27 cellular contexts compared by ENCODE assay signal in genomic region chr12:48132826-48133225, GRCh38. TPM values are rescaled to one million over a fixed set of nuclear protein-coding genes. Genes with fewer than 3 reads are reported as not detected.
"Had no signal": no experiment of that assay in that cellular context is flagged by ENCODE, and none has a peak within 500 bp of the region (broad histone marks: within the 10 kb centered on the region; RNA-seq: fewer than 3 reads in every experiment).

No MANE protein-coding gene starts in this region.

- H3K4me1 ChIP-seq: adrenal gland, body of pancreas, esophagus squamous epithelium had no signal

- H3K27me3 ChIP-seq: adrenal gland, body of pancreas, esophagus squamous epithelium, heart left ventricle had no signal

- DNase-seq: activated B cell treated with CpG ODN at 0.5 μM for 24 hours; activated CD4-positive, alpha-beta T cell treated with anti-CD3 and anti-CD28 coated beads for 48 hours; activated CD4-positive, alpha-beta T cell treated with anti-CD3 and anti-CD28 coated beads, Interleukin-2, amount 50 U/mL, for 1 hour; activated CD4-positive, alpha-beta T cell treated with anti-CD3 and anti-CD28 coated beads, Interleukin-2, amount 50 U/mL, for 48 hours; activated CD8-positive, alpha-beta memory T cell treated with anti-CD3 and anti-CD28 coated beads for 24 hours; activated CD8-positive, alpha-beta T cell treated with anti-CD3 and anti-CD28 coated beads for 36 hours; activated effector memory CD4-positive, alpha-beta T cell treated with anti-CD3 and anti-CD28 coated beads, Interleukin-2, amount 50 U/mL, for 16 hours; activated naive CD4-positive, alpha-beta T cell treated with anti-CD3 and anti-CD28 coated beads for 36 hours; activated naive CD8-positive, alpha-beta T cell treated with anti-CD3 and anti-CD28 coated beads for 36 hours; activated naive CD8-positive, alpha-beta T cell treated with anti-CD3 and anti-CD28 coated beads, Interleukin-2, amount 50 U/mL, for 24 hours; activated T-cell treated with anti-CD3 and anti-CD28 coated beads, Interleukin-2, amount 50 U/mL, for 48 hours; adrenal gland; amygdala; aorta; body of pancreas; cortex of kidney; dermis blood vessel endothelial cell; effector CD4-positive, alpha-beta T cell; esophagus squamous epithelium; glutamatergic neuron; heart left ventricle; T-helper 1 cell; T-helper 17 cell; T1000; WERI-Rb-1 had no signal

- H3K9me3 ChIP-seq: adrenal gland, body of pancreas, esophagus squamous epithelium, heart left ventricle had no signal

- H3K4me3 ChIP-seq: adrenal gland, body of pancreas, esophagus squamous epithelium, heart left ventricle had no signal

- ATAC-seq: activated CD4-positive, CD25-positive, alpha-beta regulatory T cell treated with anti-CD3 and anti-CD28 coated beads, Interleukin-2, amount 50 U/mL, for 24 hours; activated CD8-positive, alpha-beta T cell treated with anti-CD3 and anti-CD28 coated beads for 36 hours; activated naive CD8-positive, alpha-beta T cell treated with anti-CD3 and anti-CD28 coated beads, Interleukin-2, amount 50 U/mL, for 24 hours; body of pancreas; heart left ventricle; T-helper 17 cell had no signal

- H3K27ac ChIP-seq: adrenal gland, body of pancreas, epithelial cell of prostate, esophagus squamous epithelium, WERI-Rb-1 had no signal

RNA-seq across cellular contexts. Expression of gene CCDC184, which starts 50.6 kb away (rescaled TPM):
- total RNA-seq: dermis blood vessel endothelial cell had no signal
